In the genomic region with DNA sequence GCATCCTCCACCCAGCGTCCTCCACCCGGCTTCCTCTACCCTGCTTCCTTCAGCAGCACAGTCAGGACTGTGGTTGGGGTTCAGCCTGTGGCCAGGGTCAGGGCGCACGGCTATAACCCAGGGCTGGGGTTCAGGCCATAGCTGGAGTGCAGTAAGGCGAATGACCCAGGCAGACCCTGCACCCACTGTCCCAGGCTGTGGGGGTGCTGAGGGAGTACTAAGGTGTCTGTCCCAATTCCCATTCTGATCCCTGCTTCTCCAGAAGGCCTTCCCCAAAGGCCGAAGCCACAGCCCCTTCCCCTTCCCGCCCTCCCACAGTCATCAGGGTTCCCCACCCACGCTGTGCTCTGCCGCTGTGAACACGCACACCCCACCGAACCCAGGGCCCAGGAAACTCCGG, we compare ENCODE assay signal across 24 cellular contexts.
"Had no signal": no experiment of that assay in that cellular context is flagged by ENCODE, and none has a peak within 500 bp of the region (broad histone marks: within the 10 kb centered on the region; RNA-seq: fewer than 3 reads in every experiment).

No MANE protein-coding gene starts in this region.

- DNase-seq: IMR-90; Karpas-422; KG1; MG63; NCI-H1092; NCI-H1105 treated with DMSO at 0.1 percent for 48 hours; NCI-H1417 treated with DMSO at 0.1 percent for 48 hours; NCI-H146; NCI-H1694 treated with DMSO at 0.1 percent for 48 hours; NCI-H1930; NCI-H2081; NCI-H2107; NCI-H2227 treated with DMSO at 0.1 percent for 48 hours; NCI-H524; NCI-H526 treated with DMSO at 0.1 percent for 48 hours; NCI-H748 treated with DMSO at 0.1 percent for 48 hours; NK-92 treated with Interleukin-12 subunit alpha and Interleukin-12 subunit beta, amount 100 ng/mL, for 24 hours; PC-3; SHP77 treated with DMSO at 0.1 percent for 48 hours; SJCRH30 had no signal

- H3K27ac ChIP-seq: HL-60, RWPE1, SJCRH30 had no signal

- H3K4me3 ChIP-seq: MG63, SJCRH30 had no signal

- H3K36me3 ChIP-seq: MG63, SJCRH30 had no signal

- H3K4me1 ChIP-seq: SJCRH30 had no signal

- H3K9me3 ChIP-seq: MG63, SJCRH30 had no signal

- ATAC-seq: Panc1, PC-3, SK-N-SH treated with all-trans-retinoic acid at 6 μM for 48 hours had no signal

- H3K27me3 ChIP-seq: MG63, SJCRH30 had no signal
